11 cellular contexts compared by ENCODE assay signal in genomic region chr4:54066718-54067129, GRCh38. TPM values are rescaled to one million over a fixed set of nuclear protein-coding genes. Genes with fewer than 3 reads are reported as not detected.
DNase-seq lines count a peak whose midpoint lies in the region; ATAC-seq and TF ChIP-seq lines count a peak whose summit lies in the region.
"Had no signal": no experiment of that assay in that cellular context is flagged by ENCODE, and none has a peak within 500 bp of the region (broad histone marks: within the 10 kb centered on the region; RNA-seq: fewer than 3 reads in every experiment).

No MANE protein-coding gene starts in this region.

- intact Hi-C loops in Right ventricle myocardium inferior (cut with DNase I) (no loop called here), Right ventricle myocardium superior (cut with DNase I) (no loop called here)

- peak; percentile 14 for ATAC-seq in Right ventricle myocardium inferior
- ATAC-seq in Right ventricle myocardium superior (ENCODE audit: poor library complexity), result no peak
- ATAC-seq in activated T-cell treated with anti-CD3 and anti-CD28 coated beads, Interleukin-2, amount 50 U/mL, for 72 hours (replicated peaks in 1 of 2), result no peak
- no peak for ATAC-seq in GM21423 (IDR thresholded peaks at IDR 0.05; ENCODE audit: unreplicated experiment)

- H3K27ac Mint-ChIP-seq in neural crest cell (ENCODE audit: unreplicated experiment), result no peak overlapping the region
- no peak overlapping the region for H3K27ac Mint-ChIP-seq in activated T-cell treated with anti-CD3 and anti-CD28 coated beads, Interleukin-2, amount 50 U/mL, for 72 hours
- H3K27ac Mint-ChIP-seq: H9 had no signal

- no peak for DNase-seq in Right ventricle myocardium inferior (ENCODE audit: missing footprints)
- DNase-seq in Right ventricle myocardium superior, result no peak
- DNase-seq in epithelial cell of prostate (ENCODE audit: low read depth, low spot score), result no peak
- DNase-seq in neural crest cell (ENCODE audit: low read depth, low spot score), result no peak
- no peak for DNase-seq in RKO (ENCODE audit: low spot score)
- no peak for DNase-seq in activated T-cell treated with anti-CD3 and anti-CD28 coated beads, Interleukin-2, amount 50 U/mL, for 72 hours
- DNase-seq in DMS153 treated with DMSO at 0.1 percent for 48 hours (lab: John Stamatoyannopoulos, UW; ENCODE audit: unreplicated experiment), result no peak
- DNase-seq: H9, NCI-H1105 had no signal

- TF ChIP-seq CTCF in neural crest cell (conservative IDR thresholded peaks at IDR 0.05), result no peak

- H3K36me3 Mint-ChIP-seq in neural crest cell (ENCODE audit: low read depth), result no peaks in the 10 kb centered on the region
- peaks cover 0 to 1% of the 10 kb centered on the region in 2 donors for H3K36me3 Mint-ChIP-seq in activated T-cell treated with anti-CD3 and anti-CD28 coated beads, Interleukin-2, amount 50 U/mL, for 72 hours (ENCODE audit: insufficient read depth in 2 of 2)

- peaks cover 33% of the 10 kb centered on the region for H3K27me3 Mint-ChIP-seq in neural crest cell (ENCODE audit: low read depth)
- H3K27me3 Mint-ChIP-seq in activated T-cell treated with anti-CD3 and anti-CD28 coated beads, Interleukin-2, amount 50 U/mL, for 72 hours (ENCODE audit: low read depth), result no peaks in the 10 kb centered on the region

- H3K4me3 Mint-ChIP-seq in neural crest cell, result peak overlapping the region; percentile 63
- H3K4me3 Mint-ChIP-seq in activated T-cell treated with anti-CD3 and anti-CD28 coated beads, Interleukin-2, amount 50 U/mL, for 72 hours, result no peak overlapping the region
- H3K4me3 Mint-ChIP-seq: H9 had no signal

- H3K27ac ChIP-seq in epithelial cell of prostate, result peak overlapping the region; percentile 96
- H3K27ac ChIP-seq: VCaP had no signal

- H3K4me1 Mint-ChIP-seq in neural crest cell, result peaks cover 28% of the 10 kb centered on the region
- H3K4me1 Mint-ChIP-seq in activated T-cell treated with anti-CD3 and anti-CD28 coated beads, Interleukin-2, amount 50 U/mL, for 72 hours (ENCODE audit: low read depth), result peaks cover 24% of the 10 kb centered on the region

- no peaks in the 10 kb centered on the region for H3K9me3 Mint-ChIP-seq in neural crest cell
- H3K9me3 Mint-ChIP-seq in activated T-cell treated with anti-CD3 and anti-CD28 coated beads, Interleukin-2, amount 50 U/mL, for 72 hours, result no peaks in the 10 kb centered on the region
- H3K9me3 Mint-ChIP-seq: H9 had no signal

RNA-seq across cellular contexts. Expression of gene CHIC2, which starts 2.3 kb away (rescaled TPM):
- total RNA-seq in Right ventricle myocardium inferior (10.1 TPM), Right ventricle myocardium superior (8.6 TPM), neural crest cell (9.5 and 10.4 TPM in 2 replicates)
- 10 to 100 TPM; 22.9 to 31.1 TPM for total RNA-seq in activated T-cell treated with anti-CD3 and anti-CD28 coated beads, Interleukin-2, amount 50 U/mL, for 72 hours

RNA-seq across cellular contexts. Expression of gene GSX2, which starts 33.2 kb away (rescaled TPM):
- total RNA-seq in Right ventricle myocardium inferior (not detected), Right ventricle myocardium superior (not detected), neural crest cell (not detected in 2 replicates)
- total RNA-seq in activated T-cell treated with anti-CD3 and anti-CD28 coated beads, Interleukin-2, amount 50 U/mL, for 72 hours, result not detected
- total RNA-seq: H9 had no signal
